In the genomic region with DNA sequence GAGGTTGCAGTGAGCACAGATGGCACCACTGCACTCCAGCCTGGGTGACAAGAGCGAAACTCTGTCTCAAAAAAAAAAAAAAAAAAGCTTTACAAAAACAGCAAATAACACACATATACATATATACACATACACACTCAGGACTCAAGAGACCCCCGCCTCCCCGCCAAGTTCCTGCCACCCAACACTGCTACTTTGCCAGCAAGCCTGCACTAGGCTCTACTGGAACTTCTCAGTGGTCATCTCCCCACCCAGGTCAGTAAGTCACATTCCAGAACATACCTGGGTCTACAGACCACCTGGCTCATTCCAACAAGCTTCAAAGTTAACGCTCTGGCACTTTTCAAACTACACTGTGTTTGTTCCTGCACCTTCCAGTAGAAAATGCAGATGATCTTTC, we compare ENCODE assay signal across 29 cellular contexts.
"Had no signal": no experiment of that assay in that cellular context is flagged by ENCODE, and none has a peak within 500 bp of the region (broad histone marks: within the 10 kb centered on the region; RNA-seq: fewer than 3 reads in every experiment).

No MANE protein-coding gene starts in this region.

- H3K27me3 ChIP-seq: cardiac muscle cell, heart left ventricle, upper lobe of right lung had no signal

- H3K36me3 ChIP-seq: upper lobe of right lung had no signal

- H3K27ac Mint-ChIP-seq: activated CD4-positive, alpha-beta memory T cell treated with anti-CD3 and anti-CD28 coated beads for 36 hours; activated CD4-positive, alpha-beta T cell treated with anti-CD3 and anti-CD28 coated beads for 36 hours; activated naive CD4-positive, alpha-beta T cell treated with anti-CD3 and anti-CD28 coated beads, Interleukin-2, amount 50 U/mL, for 24 hours; activated naive CD8-positive, alpha-beta T cell treated with anti-CD3 and anti-CD28 coated beads, Interleukin-2, amount 50 U/mL, for 24 hours; effector memory CD8-positive, alpha-beta T cell; immature natural killer cell; mesothelial cell of epicardium; stimulated activated effector memory CD8-positive, alpha-beta T cell treated with anti-CD3 and anti-CD28 coated beads, Interleukin-12 subunit alpha, Interleukin-12 subunit beta, amount 100 ng/mL, for 72 hours; stimulated activated naive CD8-positive, alpha-beta T cell treated with anti-CD3 and anti-CD28 coated beads, Interleukin-15, amount 100 ng/mL, for 72 hours; T-helper 2 cell treated with Interferon-gamma antibody and Interleukin-4, amounts not matched to agents 5 μg/mL and 100 μg/mL, for 36 hours had no signal

- DNase-seq: activated CD4-positive, alpha-beta memory T cell treated with anti-CD3 and anti-CD28 coated beads for 36 hours; activated CD4-positive, alpha-beta T cell treated with anti-CD3 and anti-CD28 coated beads for 36 hours; activated CD4-positive, CD25-positive, alpha-beta regulatory T cell; activated CD8-positive, alpha-beta memory T cell treated with anti-CD3 and anti-CD28 coated beads, Interleukin-2, amount 50 U/mL, for 4 hours; activated gamma-delta T cell treated with Interleukin-2 at 50 U/mL for 16 hours; activated naive CD8-positive, alpha-beta T cell treated with anti-CD3 and anti-CD28 coated beads, Interleukin-2, amount 50 U/mL, for 24 hours; activated T-cell treated with anti-CD3 and anti-CD28 coated beads, Interleukin-2, amount 50 U/mL, for 1 hour; cortex of kidney; effector memory CD8-positive, alpha-beta T cell; foreskin fibroblast; heart left ventricle; hypothalamus; immature natural killer cell; kidney; left colon; mammary epithelial cell; naive B cell; small intestine; stimulated activated CD4-positive, alpha-beta T cell treated with anti-CD3 and anti-CD28 coated beads, Interleukin-4, amount 100 ng/mL, for 24 hours; stimulated activated naive CD8-positive, alpha-beta T cell treated with anti-CD3 and anti-CD28 coated beads, Interleukin-15, amount 100 ng/mL, for 72 hours; substantia nigra; T-helper 1 cell; upper lobe of right lung had no signal

- H3K4me1 Mint-ChIP-seq: activated CD4-positive, alpha-beta T cell treated with anti-CD3 and anti-CD28 coated beads for 36 hours; activated naive CD4-positive, alpha-beta T cell treated with anti-CD3 and anti-CD28 coated beads, Interleukin-2, amount 50 U/mL, for 24 hours; activated naive CD8-positive, alpha-beta T cell treated with anti-CD3 and anti-CD28 coated beads, Interleukin-2, amount 50 U/mL, for 24 hours; immature natural killer cell; mesothelial cell of epicardium; stimulated activated effector memory CD8-positive, alpha-beta T cell treated with anti-CD3 and anti-CD28 coated beads, Interleukin-12 subunit alpha, Interleukin-12 subunit beta, amount 100 ng/mL, for 72 hours; stimulated activated naive CD8-positive, alpha-beta T cell treated with anti-CD3 and anti-CD28 coated beads, Interleukin-15, amount 100 ng/mL, for 72 hours had no signal

- H3K4me1 ChIP-seq: upper lobe of right lung had no signal

- H3K4me3 ChIP-seq: cardiac muscle cell, heart left ventricle, upper lobe of right lung had no signal

- H3K9me3 ChIP-seq: heart left ventricle, upper lobe of right lung had no signal

- H3K4me3 Mint-ChIP-seq: activated CD4-positive, alpha-beta memory T cell treated with anti-CD3 and anti-CD28 coated beads for 36 hours; activated CD4-positive, alpha-beta T cell treated with anti-CD3 and anti-CD28 coated beads for 36 hours; activated naive CD4-positive, alpha-beta T cell treated with anti-CD3 and anti-CD28 coated beads, Interleukin-2, amount 50 U/mL, for 24 hours; activated naive CD8-positive, alpha-beta T cell treated with anti-CD3 and anti-CD28 coated beads, Interleukin-2, amount 50 U/mL, for 24 hours; effector memory CD8-positive, alpha-beta T cell; immature natural killer cell; mesothelial cell of epicardium; neural crest cell; stimulated activated effector memory CD8-positive, alpha-beta T cell treated with anti-CD3 and anti-CD28 coated beads, Interleukin-12 subunit alpha, Interleukin-12 subunit beta, amount 100 ng/mL, for 72 hours; stimulated activated naive CD8-positive, alpha-beta T cell treated with anti-CD3 and anti-CD28 coated beads, Interleukin-15, amount 100 ng/mL, for 72 hours; T-helper 2 cell treated with Interferon-gamma antibody and Interleukin-4, amounts not matched to agents 5 μg/mL and 100 μg/mL, for 36 hours had no signal

- H3K9me3 Mint-ChIP-seq: activated CD4-positive, alpha-beta memory T cell treated with anti-CD3 and anti-CD28 coated beads for 36 hours; activated naive CD4-positive, alpha-beta T cell treated with anti-CD3 and anti-CD28 coated beads, Interleukin-2, amount 50 U/mL, for 24 hours; activated naive CD8-positive, alpha-beta T cell treated with anti-CD3 and anti-CD28 coated beads, Interleukin-2, amount 50 U/mL, for 24 hours; effector memory CD8-positive, alpha-beta T cell; immature natural killer cell; mesothelial cell of epicardium; naive B cell; neural crest cell; stimulated activated effector memory CD8-positive, alpha-beta T cell treated with anti-CD3 and anti-CD28 coated beads, Interleukin-12 subunit alpha, Interleukin-12 subunit beta, amount 100 ng/mL, for 72 hours; stimulated activated naive CD8-positive, alpha-beta T cell treated with anti-CD3 and anti-CD28 coated beads, Interleukin-15, amount 100 ng/mL, for 72 hours; T-helper 2 cell treated with Interferon-gamma antibody and Interleukin-4, amounts not matched to agents 5 μg/mL and 100 μg/mL, for 36 hours had no signal

- H3K27me3 Mint-ChIP-seq: naive B cell had no signal

- H3K27ac ChIP-seq: heart left ventricle, upper lobe of right lung had no signal

- H3K36me3 Mint-ChIP-seq: activated CD4-positive, alpha-beta memory T cell treated with anti-CD3 and anti-CD28 coated beads for 36 hours; activated naive CD4-positive, alpha-beta T cell treated with anti-CD3 and anti-CD28 coated beads, Interleukin-2, amount 50 U/mL, for 24 hours; immature natural killer cell; naive B cell; stimulated activated effector memory CD8-positive, alpha-beta T cell treated with anti-CD3 and anti-CD28 coated beads, Interleukin-12 subunit alpha, Interleukin-12 subunit beta, amount 100 ng/mL, for 72 hours had no signal
